In genomic region chr22:42074846-42075245, GRCh38 we compare ENCODE assay signal across 9 cellular contexts. TPM values are rescaled to one million over a fixed set of nuclear protein-coding genes. Genes with fewer than 3 reads are reported as not detected.
DNase-seq lines count a peak whose midpoint lies in the region; ATAC-seq and TF ChIP-seq lines count a peak whose summit lies in the region.
"Had no signal": no experiment of that assay in that cellular context is flagged by ENCODE, and none has a peak within 500 bp of the region (broad histone marks: within the 10 kb centered on the region; RNA-seq: fewer than 3 reads in every experiment).

No MANE protein-coding gene starts in this region.

- peaks cover 0 to 3% of the 10 kb centered on the region in 2 donors for H3K36me3 ChIP-seq in esophagus (ENCODE audit: control insufficient read depth in 2 of 2, insufficient read depth in 2 of 2, low read length in 1 of 2)
- no peaks in the 10 kb centered on the region for H3K36me3 ChIP-seq in neutrophil

- peak overlapping the region; percentile 68 for H3K4me3 ChIP-seq in AG04450 (ENCODE audit: low read depth, low read length)
- H3K4me3 ChIP-seq in esophagus (ENCODE audit: low read depth in 1 of 2, low read length in 2 of 2), result peak overlapping the region; percentile 69 to 72
- H3K4me3 ChIP-seq in neutrophil (ENCODE audit: low read depth in 1 of 2, low read length in 1 of 2), result peak overlapping the region; percentile 60 to 64

- H3K27ac ChIP-seq in AG04450 (ENCODE audit: low read depth, low read length) (peak overlapping the region; percentile 31), RWPE1 (peak overlapping the region; percentile 55), esophagus (ENCODE audit: low read depth in 2 of 2, low read length in 1 of 2) (peak overlapping the region; percentile 82 to 84), neutrophil (no peak overlapping the region)

- TF ChIP-seq CTCF in AG04450 (IDR thresholded peaks at IDR 0.05; ENCODE audit: low read depth, low read length), result no peak
- no peak for TF ChIP-seq CTCF in RWPE1 (conservative IDR thresholded peaks at IDR 0.05; ENCODE audit: low read depth)
- TF ChIP-seq CTCF in neutrophil (IDR thresholded peaks at IDR 0.05), result no peak

- POLR2A ChIA-PET in AG04450 (lab: Yijun Ruan, JAX) (interaction anchor here (0.5 to 1.3 kb wide), 3 partner anchors 13 to 108 kb away, joined by 3 to 4 read pairs (median 3); partner anchors contain the start of gene NDUFA6), RWPE1 (lab: Yijun Ruan, JAX; ENCODE audit: low non-redundant PET) (no interaction called here)

- 40 to 43% methylated on average over 6 of the region's 6 CpGs for WGBS in esophagus, 2 donors

- DNase-seq in AG04450 (ENCODE audit: low read depth, low spot score) (no peak), RWPE1 (ENCODE audit: low spot score) (no peak), AG08395 (ENCODE audit: low spot score) (no peak)
- no peak for DNase-seq in activated CD4-positive, CD25-positive, alpha-beta regulatory T cell (lab: John Stamatoyannopoulos, UW)
- no peak for DNase-seq in stimulated activated CD8-positive, alpha-beta memory T cell treated with anti-CD3 and anti-CD28 coated beads, Interleukin-4, amount 100 ng/mL, for 48 hours
- DNase-seq: cortex of kidney had no signal

- peaks cover 7% of the 10 kb centered on the region for H3K9me3 ChIP-seq in AG04450 (ENCODE audit: control insufficient read depth, insufficient read depth, low read length)
- H3K9me3 ChIP-seq in esophagus (ENCODE audit: control insufficient read depth in 2 of 2, insufficient read depth in 1 of 2, low read depth in 1 of 2, low read length in 1 of 2), result no peaks in the 10 kb centered on the region
- no peaks in the 10 kb centered on the region for H3K9me3 ChIP-seq in neutrophil

- CTCF ChIA-PET in AG04450 (lab: Charles Lee) (interaction anchor here (0.7 to 1.1 kb wide), 4 partner anchors 17 to 378 kb away, joined by 3 to 8 read pairs (median 4); no protein-coding TSS in a partner anchor), RWPE1 (lab: Yijun Ruan, JAX) (no interaction called here)

- H3K27me3 ChIP-seq in AG04450 (ENCODE audit: control insufficient read depth, insufficient read depth, low read length) (no peaks in the 10 kb centered on the region), esophagus (ENCODE audit: control insufficient read depth in 1 of 2, insufficient read depth in 2 of 2, low read length in 2 of 2) (no peaks in the 10 kb centered on the region), neutrophil (no peaks in the 10 kb centered on the region)

- H3K4me1 ChIP-seq in esophagus (ENCODE audit: control insufficient read depth in 2 of 2, insufficient read depth in 2 of 2, low read length in 1 of 2) (peaks cover 6 to 10% of the 10 kb centered on the region in 2 donors), neutrophil (ENCODE audit: control insufficient read depth in 1 of 2, insufficient read depth in 1 of 2, low read depth in 1 of 2, low read length in 1 of 2) (peaks cover 40 to 43% of the 10 kb centered on the region in 2 experiments)

- no peak for ATAC-seq in GM21529 (IDR thresholded peaks at IDR 0.05; ENCODE audit: unreplicated experiment)

RNA-seq across cellular contexts. Expression of gene PHETA2, which starts 0.8 kb away (rescaled TPM):
- polyA plus RNA-seq in AG04450 (2011; rRNA removed) (10.6 and 12.6 TPM in 2 replicates), esophagus (10 to 100 TPM in 1 of 2 donors, 1 to 10 TPM in 1; 6.1 to 10.0 TPM)
- polyA minus RNA-seq in AG04450 (2011; rRNA and poly(A)+ RNA removed), result 6.3 and 7.4 TPM in 2 replicates

RNA-seq across cellular contexts. Expression of gene NAGA, which starts 4.2 kb away (rescaled TPM):
- polyA plus RNA-seq in AG04450 (2011; rRNA removed) (35.2 and 46.4 TPM in 2 replicates), esophagus (10 to 100 TPM in 1 of 2 donors, 1 to 10 TPM in 1; 6.9 to 12.3 TPM)
- polyA minus RNA-seq in AG04450 (2011; rRNA and poly(A)+ RNA removed), result 37.1 and 54.6 TPM in 2 replicates

RNA-seq across cellular contexts. Expression of gene SMDT1, which starts 4.7 kb away (rescaled TPM):
- polyA plus RNA-seq in AG04450 (2011; rRNA removed), result 25.6 and 28.9 TPM in 2 replicates
- 5.8 and 8.6 TPM in 2 replicates for polyA minus RNA-seq in AG04450 (2011; rRNA and poly(A)+ RNA removed)
- polyA plus RNA-seq in esophagus, result 100 to 1,000 TPM; 111 to 116 TPM

RNA-seq across cellular contexts. Expression of gene NDUFA6, which starts 15.7 kb away (rescaled TPM):
- 90.4 and 103 TPM in 2 replicates for polyA plus RNA-seq in AG04450 (2011; rRNA removed)
- polyA minus RNA-seq in AG04450 (2011; rRNA and poly(A)+ RNA removed), result 23.3 and 24.0 TPM in 2 replicates
- 100 to 1,000 TPM in 1 of 2 donors, 10 to 100 TPM in 1; 93.3 to 107 TPM for polyA plus RNA-seq in esophagus

RNA-seq across cellular contexts. Expression of gene CYP2D6, which starts 55.8 kb away (rescaled TPM):
- polyA plus RNA-seq in AG04450 (2011; rRNA removed), result 0.15 and 0.37 TPM in 2 replicates
- 0.09 and 0.23 TPM in 2 replicates for polyA minus RNA-seq in AG04450 (2011; rRNA and poly(A)+ RNA removed)
- polyA plus RNA-seq in esophagus, result 1 to 10 TPM; 1.2 to 6.3 TPM
